Comparison of ENCODE assay signal across 8 cellular contexts in genomic region chr18:79964330-79965118, GRCh38. TPM values are rescaled to one million over a fixed set of nuclear protein-coding genes. Genes with fewer than 3 reads are reported as not detected.
DNase-seq lines count a peak whose midpoint lies in the region; ATAC-seq, FAIRE-seq and TF ChIP-seq lines count a peak whose summit lies in the region.

Gene HSBP1L1, plus strand, starts transcription at chr18:79964643. Its CDS starts 93 bp downstream, at chr18:79964736.

- no peak for TF ChIP-seq EP300 in GM12878 (IDR thresholded peaks at IDR 0.05; ENCODE audit: borderline replicate concordance in 1 of 2, control insufficient read depth in 1 of 2, low read depth in 2 of 2, low read length in 2 of 2)

- H3K4me2 ChIP-seq in GM12878 (ENCODE audit: control insufficient read depth, insufficient read depth) = peak within 1 kb of the TSS; percentile 82
- H3K4me2 ChIP-seq in skeletal muscle satellite cell (ENCODE audit: low read length) = peak within 1 kb of the TSS; percentile 92

- H3K36me3 ChIP-seq in GM12878 (ENCODE audit: control insufficient read depth in 2 of 2, insufficient read depth in 2 of 2, low read length in 1 of 2) (0 out of 4 replicates have a peak, but pooled peaks cover 0 to 2% of the 10 kb centered on the region in 2 experiments), iPS DF 6.9 (ENCODE audit: control insufficient read depth, insufficient read depth, low read length) (no peaks in the 10 kb centered on the region), skeletal muscle satellite cell (ENCODE audit: insufficient read depth, low read length) (peaks cover 2% of the 10 kb centered on the region)

- H3K9me3 ChIP-seq in GM12878 (replicated peaks; ENCODE audit: control insufficient read depth, insufficient read depth, low read length) (no peaks in the 10 kb centered on the region), iPS DF 6.9 (ENCODE audit: control insufficient read depth, insufficient read depth, low read length) (no peaks in the 10 kb centered on the region), skeletal muscle satellite cell (replicated peaks; ENCODE audit: low read length) (no peaks in the 10 kb centered on the region)

- CTCF ChIA-PET in GM12878 (lab: Yijun Ruan, JAX) = interaction anchor here (1.5 kb wide), 1 partner anchor 20 kb away, joined by 6 read pairs; no protein-coding TSS in a partner anchor

- ATAC-seq in GM19452 (IDR thresholded peaks at IDR 0.05; ENCODE audit: unreplicated experiment) = peak; percentile 90
- peak; percentile 77 for ATAC-seq in HG03571 (IDR thresholded peaks at IDR 0.05; ENCODE audit: unreplicated experiment)
- peak; percentile 67 for ATAC-seq in GM12878

- RAD21 ChIA-PET in GM12878 (lab: Charles Lee; ENCODE audit: unreplicated experiment) = interaction anchor here (1.4 to 2.4 kb wide), 2 partner anchors 21 to 23 kb away, joined by 8 to 9 read pairs; partner anchors contain the start of gene TXNL4A

- peak in 2 of 3 experiments; percentile 10 to 19; a peak in 1 of 6 replicates for TF ChIP-seq CTCF in GM12878 (IDR thresholded peaks at IDR 0.05 in 2 of 3, conservative IDR thresholded peaks at IDR 0.05 in 1 of 3; ENCODE audit: control insufficient read depth in 2 of 3, extremely low read depth in 1 of 3, insufficient read depth in 1 of 3, low read depth in 3 of 3, low read length in 3 of 3)

- BruUV-seq in GM12878 (replicated peaks; lab: Mats Ljungman, UMichigan) = no TSS peak

- in situ Hi-C loops in Caki2 (cut with HindIII; ENCODE audit: low pct_unique_long_range_greater_than_20kb, low sequenced_read_pairs) = no loop called here
- in situ Hi-C loops in GM12878 (cut with MboI) = no loop called here

- DNase-seq in Caki2 (ENCODE audit: low read depth) = peak; percentile 37
- DNase-seq in T-helper 1 cell = peak; percentile 40 to 65 (median 62)
- DNase-seq in GM12878 (ENCODE audit: low read depth, low spot score) = no peak
- no peak for DNase-seq in iPS DF 6.9 (ENCODE audit: low read depth, low spot score)
- DNase-seq in NK-92 (lab: John Stamatoyannopoulos, UW; ENCODE audit: unreplicated experiment) = no peak

- H2AFZ ChIP-seq in GM12878 (ENCODE audit: control insufficient read depth, low read depth, low read length) = peak within 1 kb of the TSS; percentile 80

- intact Hi-C loops in GM12878 (cut with micrococcal nuclease; ENCODE audit: unreplicated experiment) = loop anchor here (5.0 kb wide), 1 partner anchor 143 kb away; the partner anchor contains the start of gene ADNP2

- WGBS in GM12878 (ENCODE audit: insufficient coverage, insufficient replicate concordance, low lambda C conversion rate, missing lambda C conversion rate) = under 1% methylated on average over 42 of the region's 73 CpGs
- WGBS in iPS DF 6.9 (ENCODE audit: insufficient coverage, insufficient read length) = no CpG with 5 or more reads among the region's 73 CpGs

- H3K27me3 ChIP-seq in GM12878 (replicated peaks in 1 of 2; ENCODE audit: control insufficient read depth in 2 of 2, insufficient read depth in 2 of 2, low read length in 1 of 2) (no peaks in the 10 kb centered on the region), iPS DF 6.9 (ENCODE audit: control insufficient read depth, insufficient read depth, low read length) (peaks cover 32% of the 10 kb centered on the region; the same call in 1 of the 2 replicates), skeletal muscle satellite cell (ENCODE audit: control insufficient read depth, insufficient read depth, low read length) (no peaks in the 10 kb centered on the region)

- no peaks in the 10 kb centered on the region; the same call in 1 of the 2 replicates for H3K79me2 ChIP-seq in GM12878 (ENCODE audit: control insufficient read depth, insufficient read depth, low read length)

- H4K20me1 ChIP-seq in GM12878 (ENCODE audit: control insufficient read depth, insufficient read depth) = no peaks in the 10 kb centered on the region

- POLR2A ChIA-PET in GM12878 (lab: Charles Lee) = interaction anchor here (1.1 to 1.3 kb wide), 2 partner anchors 23 to 184 kb away, joined by 3 read pairs; no protein-coding TSS in a partner anchor

- TF ChIP-seq RAD21 in GM12878 (IDR thresholded peaks at IDR 0.05; ENCODE audit: insufficient read depth, low read depth, low read length) = no peak

- H3K4me1 ChIP-seq in GM12878 (ENCODE audit: control insufficient read depth, insufficient read depth, low read length) (peaks cover 25% of the 10 kb centered on the region), iPS DF 6.9 (ENCODE audit: control insufficient read depth, insufficient read depth, low read length) (peaks cover 7% of the 10 kb centered on the region), skeletal muscle satellite cell (ENCODE audit: control insufficient read depth, insufficient read depth, low read length) (peaks cover 41% of the 10 kb centered on the region)

- no peak for FAIRE-seq in GM12878 (lab: Jason Lieb, UNC)

- peak within 1 kb of the TSS; percentile 37 for H3K4me3 ChIP-seq in GM12878
- H3K4me3 ChIP-seq in iPS DF 6.9 (ENCODE audit: low read length) = peak within 1 kb of the TSS; percentile 12; the same call in 1 of the 2 replicates
- peak within 1 kb of the TSS; percentile 72 for H3K4me3 ChIP-seq in skeletal muscle satellite cell (ENCODE audit: low read length)

- H3K27ac ChIP-seq in GM12878 (ENCODE audit: control insufficient read depth, insufficient read depth) = peak within 1 kb of the TSS; percentile 68
- H3K27ac ChIP-seq in iPS DF 6.9 (ENCODE audit: low read length) = no peak within 1 kb of the TSS

- H3K9ac ChIP-seq in GM12878 (ENCODE audit: control insufficient read depth, insufficient read depth, low read length) (peak within 1 kb of the TSS; percentile 69), skeletal muscle satellite cell (ENCODE audit: low read depth, low read length) (peak within 1 kb of the TSS; percentile 87)

- TF ChIP-seq POLR2A in GM12878 (IDR thresholded peaks at IDR 0.05; ENCODE audit: low read depth, low read length) = peak; percentile 81

- SMC1A ChIA-PET in GM12878 (lab: Charles Lee; ENCODE audit: uncharacterized antibody, unreplicated experiment) = interaction anchor here (0.6 to 2.5 kb wide), 4 partner anchors 20 to 67 kb away, joined by 3 to 13 read pairs (median 4); no protein-coding TSS in a partner anchor

TF ChIP-seq in GM12878, 131 proteins besides CTCF, POLR2A, EP300 and RAD21 (continues in another document):
- TF ChIP-seq DPF2 (IDR thresholded peaks at IDR 0.05) = 0 out of 2 replicates have a peak, but pooled peaks have one; percentile 23
- 0 out of 2 replicates have a peak, but pooled peaks have one; percentile 39 for TF ChIP-seq CBX5 (IDR thresholded peaks at IDR 0.05; ENCODE audit: low read depth)
- TF ChIP-seq BRCA1 (IDR thresholded peaks at IDR 0.05; ENCODE audit: low read depth, low read length) = no peak
- no peak for TF ChIP-seq ZNF274 (IDR thresholded peaks at IDR 0.05; ENCODE audit: insufficient read depth, insufficient read length)
- TF ChIP-seq POU2F2 (IDR thresholded peaks at IDR 0.05; ENCODE audit: borderline replicate concordance, low read depth, low read length) = no peak
- no peak for TF ChIP-seq ZNF687 (IDR thresholded peaks at IDR 0.05)
- TF ChIP-seq SMC3 (IDR thresholded peaks at IDR 0.05; ENCODE audit: borderline replicate concordance, low read length) = no peak
- TF ChIP-seq SREBF2 (IDR thresholded peaks at IDR 0.05; ENCODE audit: low read length) = no peak

RNA-seq across cellular contexts. Expression of gene HSBP1L1, which starts in this region (rescaled TPM):
- total RNA-seq in Caki2 (2014; rRNA removed; shearing (Covaris generic); ENCODE audit: low replicate concordance) = 7.7 and 20.6 TPM in 2 replicates
- 1.6 TPM in 1 of 2 replicates, not detected in the other for total RNA-seq in GM12878 (2013; cell fraction: nucleolus; rRNA removed)
- total RNA-seq in GM12878 (2014; rRNA removed) = 10.1 and 12.8 TPM in 2 replicates
- 6.7 TPM in 2 replicates for total RNA-seq in GM12878 (2014; rRNA removed; fragmentation: Illumina TruSeq; extraction: Trizol)
- 4.9 and 5.7 TPM in 2 replicates for total RNA-seq in GM12878 (2021)
- polyA plus RNA-seq in GM12878 (2011; ENCODE audit: low read depth) = 16.2 TPM
- 0.14 TPM in 1 of 2 replicates, not detected in the other for polyA plus RNA-seq in GM12878 (2011; rRNA removed)
- polyA plus RNA-seq in GM12878 (2011; cell fraction: cytosol; rRNA removed) = 0.12 and 0.20 TPM in 2 replicates
- polyA plus RNA-seq in GM12878 (2011; cell fraction: nucleus; rRNA removed) = 0.10 and 0.13 TPM in 2 replicates
- 16.8 and 20.4 TPM in 2 replicates for polyA plus RNA-seq in GM12878 (2012)
- 7.0 and 7.7 TPM in 2 replicates for polyA plus RNA-seq in GM12878 (2014; fragmentation: Illumina TruSeq; extraction: Trizol)
- 1 to 10 TPM in 1 of 2 experiments, under 1 TPM in 1; 0.97 to 2.1 TPM for polyA plus RNA-seq in GM12878 (2014; fragmentation: Nextera tagmentation; extraction: Ambion mirVana)
- 13.4 and 14.0 TPM in 2 replicates for polyA plus RNA-seq in GM12878 (2014; rRNA removed)
- polyA plus RNA-seq in GM12878 (2016; fragmentation: Nextera tagmentation; extraction: Ambion mirVana) = 1 to 10 TPM; 6.9 to 9.1 TPM
- not detected in 2 replicates for polyA minus RNA-seq in GM12878 (2011; rRNA and poly(A)+ RNA removed)
- polyA minus RNA-seq in GM12878 (2011; cell fraction: cytosol; rRNA and poly(A)+ RNA removed) = not detected in 2 replicates
- polyA minus RNA-seq in GM12878 (2011; cell fraction: nucleus; rRNA and poly(A)+ RNA removed) = 0.60 TPM in 1 of 2 replicates, not detected in the other
- 3.5 and 3.8 TPM in 2 replicates for total RNA-seq in skeletal muscle satellite cell (2012; rRNA removed)

Comparison
In these comparisons a context has a peak if more than half of its experiments do, and no peak if none do; other contexts are left out.
1. DNase-seq: peak in Caki2 (single experiment) and T-helper 1 cell (5 of 5); none in GM12878 (single experiment), iPS DF 6.9 (single experiment) and NK-92 (single experiment).
2. H3K4me3 ChIP-seq: peak in every context shown above with its lines; median percentile 72 in skeletal muscle satellite cell; 37 in GM12878; 12 in iPS DF 6.9.
3. Peak in every context shown above with its lines, with median percentiles within 50 percentile points of each other: ATAC-seq.